ENCODE assay signal across 1 cellular context in genomic region chr14:68607081-68607851, GRCh38.
TF ChIP-seq lines count a peak whose summit lies in the region.

No MANE protein-coding gene starts in this region.

TF ChIP-seq in HepG2, 621 proteins besides CTCF, POLR2A, EP300 and RAD21 (continued from another document and continues in another):
- TF ChIP-seq GMEB1 (CRISPR knock-in tag; IDR thresholded peaks at IDR 0.05; ENCODE audit: borderline replicate concordance) (0 out of 2 replicates have a peak, but pooled peaks have one; percentile 16), SALL1 (CRISPR knock-in tag; IDR thresholded peaks at IDR 0.05) (peak; percentile 84), ZBTB38 (CRISPR knock-in tag; IDR thresholded peaks at IDR 0.05) (peak; percentile 65; the same call in 1 of the 2 replicates), YY1 (IDR thresholded peaks at IDR 0.05; ENCODE audit: insufficient read depth, insufficient replicate concordance, low read depth, low read length) (peak; percentile 6), ATF7 (IDR thresholded peaks at IDR 0.05) (no peak), ATF7 (CRISPR knock-in tag; IDR thresholded peaks at IDR 0.05) (no peak), STAT6 (CRISPR knock-in tag; IDR thresholded peaks at IDR 0.05; ENCODE audit: borderline replicate concordance) (no peak), GATA4 (IDR thresholded peaks at IDR 0.05; ENCODE audit: borderline replicate concordance, low read depth) (no peak), ZNF556 (CRISPR knock-in tag; IDR thresholded peaks at IDR 0.05; ENCODE audit: borderline replicate concordance) (peak; percentile 39; the same call in 1 of the 2 replicates), TFDP2 (CRISPR knock-in tag; IDR thresholded peaks at IDR 0.05) (0 out of 2 replicates have a peak, but pooled peaks have one; percentile 20), ZEB1 (IDR thresholded peaks at IDR 0.05; ENCODE audit: insufficient replicate concordance, low read depth) (no peak), ZNF891 (CRISPR knock-in tag; IDR thresholded peaks at IDR 0.05) (0 out of 2 replicates have a peak, but pooled peaks have one; percentile 29), MEIS1 (CRISPR knock-in tag; IDR thresholded peaks at IDR 0.05; ENCODE audit: borderline replicate concordance) (peak; percentile 64; the same call in 1 of the 2 replicates), MAX (IDR thresholded peaks at IDR 0.05) (peak; percentile 34; the same call in 1 of the 2 replicates), IRF1 (CRISPR knock-in tag; IDR thresholded peaks at IDR 0.05; ENCODE audit: low read depth) (no peak), ZNF20 (CRISPR knock-in tag; IDR thresholded peaks at IDR 0.05) (no peak), GPBP1L1 (CRISPR knock-in tag; IDR thresholded peaks at IDR 0.05) (no peak), ZNF75D (CRISPR knock-in tag; IDR thresholded peaks at IDR 0.05; ENCODE audit: borderline replicate concordance) (no peak), ZNF710 (CRISPR knock-in tag; IDR thresholded peaks at IDR 0.05; ENCODE audit: borderline replicate concordance) (peak; percentile 43; the same call in 1 of the 2 replicates), ZBTB7B (CRISPR knock-in tag; IDR thresholded peaks at IDR 0.05) (peak; percentile 80), ZNF598 (CRISPR knock-in tag; IDR thresholded peaks at IDR 0.05; ENCODE audit: borderline replicate concordance) (no peak), ZNF672 (CRISPR knock-in tag; IDR thresholded peaks at IDR 0.05) (no peak), AGO1 (IDR thresholded peaks at IDR 0.05; ENCODE audit: low read depth, low read length, poor library complexity, severe bottlenecking) (peak; percentile 20), NRL (CRISPR knock-in tag; IDR thresholded peaks at IDR 0.05; ENCODE audit: borderline replicate concordance) (no peak), RFXANK (CRISPR knock-in tag; IDR thresholded peaks at IDR 0.05) (0 out of 2 replicates have a peak, but pooled peaks have one; percentile 60), ATF3 (CRISPR knock-in tag; IDR thresholded peaks at IDR 0.05) (no peak), MIXL1 (CRISPR knock-in tag; IDR thresholded peaks at IDR 0.05) (peak; percentile 67), HIC2 (CRISPR knock-in tag; IDR thresholded peaks at IDR 0.05; ENCODE audit: low read depth) (peak; percentile 23; the same call in 1 of the 2 replicates), ZKSCAN5 (CRISPR knock-in tag; IDR thresholded peaks at IDR 0.05) (peak; percentile 57; the same call in 1 of the 2 replicates), ZNF883 (CRISPR knock-in tag; IDR thresholded peaks at IDR 0.05; ENCODE audit: not compliant biosample characterization) (no peak), ZNF253 (CRISPR knock-in tag; IDR thresholded peaks at IDR 0.05; ENCODE audit: borderline replicate concordance) (no peak), MYPOP (CRISPR knock-in tag; IDR thresholded peaks at IDR 0.05) (0 out of 2 replicates have a peak, but pooled peaks have one; percentile 43), GATAD1 (CRISPR knock-in tag; IDR thresholded peaks at IDR 0.05) (0 out of 2 replicates have a peak, but pooled peaks have one; percentile 23), ZBTB46 (CRISPR knock-in tag; IDR thresholded peaks at IDR 0.05; ENCODE audit: borderline replicate concordance) (no peak), ZNF367 (CRISPR knock-in tag; IDR thresholded peaks at IDR 0.05; ENCODE audit: borderline replicate concordance) (no peak), ZNF547 (CRISPR knock-in tag; IDR thresholded peaks at IDR 0.05) (peak; percentile 61), ZNF160 (CRISPR knock-in tag; IDR thresholded peaks at IDR 0.05) (no peak; the same call in 1 of the 2 replicates), BCL6 (CRISPR knock-in tag; IDR thresholded peaks at IDR 0.05) (peak; percentile 51), ZBTB39 (CRISPR knock-in tag; IDR thresholded peaks at IDR 0.05) (0 out of 2 replicates have a peak, but pooled peaks have one; percentile 31), MXD4 (CRISPR knock-in tag; IDR thresholded peaks at IDR 0.05) (0 out of 2 replicates have a peak, but pooled peaks have one; percentile 55)
